13 cellular contexts compared by ENCODE assay signal in the genomic region with DNA sequence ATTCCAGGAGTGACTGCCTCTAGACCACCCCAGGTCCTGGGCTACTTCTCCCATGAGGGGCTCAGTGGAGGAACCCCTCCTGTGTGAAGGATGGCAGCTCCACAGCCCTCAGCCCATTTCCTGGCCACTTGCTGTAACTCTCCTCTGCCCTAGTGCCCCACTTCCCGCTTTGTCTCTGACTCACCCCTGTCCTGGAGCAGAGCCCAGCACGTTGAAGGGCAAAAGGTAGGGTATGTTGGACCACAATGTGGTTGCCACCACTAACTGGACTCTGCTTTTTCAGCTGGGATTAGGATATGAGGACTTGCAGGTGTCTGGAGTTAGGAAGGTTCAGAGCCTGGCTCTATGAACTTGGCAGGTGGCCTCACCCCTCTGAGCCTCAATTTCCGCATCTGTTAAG. TPM values are rescaled to one million over a fixed set of nuclear protein-coding genes. Genes with fewer than 3 reads are reported as not detected.
DNase-seq lines count a peak whose midpoint lies in the region; ATAC-seq and TF ChIP-seq lines count a peak whose summit lies in the region.
"Had no signal": no experiment of that assay in that cellular context is flagged by ENCODE, and none has a peak within 500 bp of the region (broad histone marks: within the 10 kb centered on the region; RNA-seq: fewer than 3 reads in every experiment).

No MANE protein-coding gene starts in this region.

- H3K4me3 ChIP-seq in Karpas-422 (ENCODE audit: low read length) (no peak overlapping the region), right lobe of liver (no peak overlapping the region), right atrium auricular region (no peak overlapping the region)
- H3K4me3 ChIP-seq: tibial artery had no signal

- no peaks in the 10 kb centered on the region for H3K9me3 ChIP-seq in Karpas-422 (ENCODE audit: low read length)
- H3K9me3 ChIP-seq in right lobe of liver = no peaks in the 10 kb centered on the region
- no peaks in the 10 kb centered on the region for H3K9me3 ChIP-seq in right atrium auricular region
- H3K9me3 ChIP-seq: tibial artery had no signal

- H3K4me2 ChIP-seq in Karpas-422 (ENCODE audit: low read depth, low read length, poor library complexity, severe bottlenecking) = no peak overlapping the region

- TF ChIP-seq CTCF in right lobe of liver (IDR thresholded peaks at IDR 0.05) (no peak), right atrium auricular region (IDR thresholded peaks at IDR 0.05) (no peak)

- no peak for TF ChIP-seq POLR2A in right lobe of liver (IDR thresholded peaks at IDR 0.05)

- peaks cover 23% of the 10 kb centered on the region for H3K4me1 Mint-ChIP-seq in activated T-helper 1 cell treated with anti-CD3 and anti-CD28 coated beads, Interleukin-12 subunit alpha, Interleukin-12 subunit beta, Interleukin-2, Interleukin-4 antibody, amounts not matched to agents 30 ng/mL and 10 ng/mL and 1 ng/mL, durations not matched to agents 14 hours and 24 hours and 36 hours (ENCODE audit: low read depth)

- H4K20me1 ChIP-seq in Karpas-422 (ENCODE audit: insufficient read depth, low read depth, low read length) = 0 out of 2 replicates have a peak, but pooled peaks cover 7% of the 10 kb centered on the region

- peaks cover 12% of the 10 kb centered on the region for H3K36me3 Mint-ChIP-seq in activated T-helper 1 cell treated with anti-CD3 and anti-CD28 coated beads, Interleukin-12 subunit alpha, Interleukin-12 subunit beta, Interleukin-2, Interleukin-4 antibody, amounts not matched to agents 30 ng/mL and 10 ng/mL and 1 ng/mL, durations not matched to agents 14 hours and 24 hours and 36 hours (ENCODE audit: low read depth)

- H3K4me1 ChIP-seq in Karpas-422 (ENCODE audit: low read length) (peaks cover 26% of the 10 kb centered on the region), right lobe of liver (no peaks in the 10 kb centered on the region), right atrium auricular region (peaks cover 0 to 15% of the 10 kb centered on the region in 2 donors)

- peaks cover 6% of the 10 kb centered on the region for H3K27me3 Mint-ChIP-seq in activated T-helper 1 cell treated with anti-CD3 and anti-CD28 coated beads, Interleukin-12 subunit alpha, Interleukin-12 subunit beta, Interleukin-2, Interleukin-4 antibody, amounts not matched to agents 30 ng/mL and 10 ng/mL and 1 ng/mL, durations not matched to agents 14 hours and 24 hours and 36 hours (ENCODE audit: insufficient read depth)

- DNase-seq in EH (ENCODE audit: low read depth) (peak; percentile 63), Karpas-422 (peak; percentile 7), right lobe of liver (peak in 2 of 3 donors; percentile 64 to 81), NOMO-1 treated with DMSO at 0.1 percent for 48 hours (lab: John Stamatoyannopoulos, UW; ENCODE audit: unreplicated experiment) (no peak), right atrium auricular region (ENCODE audit: low spot score) (no peak)
- DNase-seq in activated T-helper 1 cell treated with anti-CD3 and anti-CD28 coated beads, Interleukin-12 subunit alpha, Interleukin-12 subunit beta, Interleukin-2, Interleukin-4 antibody, amounts not matched to agents 30 ng/mL and 10 ng/mL and 1 ng/mL, durations not matched to agents 14 hours and 24 hours and 36 hours (ENCODE audit: low spot score) = no peak
- DNase-seq in activated T-cell treated with anti-CD3 and anti-CD28 coated beads, Interleukin-2, amount 50 U/mL, for 48 hours = no peak
- DNase-seq: DMS 273 treated with DMSO at 0.1 percent for 48 hours, MM.1S, NCI-H82, tibial artery had no signal

- no peak overlapping the region for H3K9ac ChIP-seq in Karpas-422 (ENCODE audit: low read length)

- peak; percentile 28 to 94 (median 69) for ATAC-seq in right lobe of liver
- ATAC-seq in GM21423 (IDR thresholded peaks at IDR 0.05; ENCODE audit: unreplicated experiment) = no peak

- intact Hi-C loops in activated T-helper 1 cell treated with anti-CD3 and anti-CD28 coated beads, Interleukin-12 subunit alpha, Interleukin-12 subunit beta, Interleukin-2, Interleukin-4 antibody, amounts not matched to agents 30 ng/mL and 10 ng/mL and 1 ng/mL, durations not matched to agents 14 hours and 24 hours and 36 hours (cut with micrococcal nuclease) = loop anchor here (5.0 to 10.0 kb wide), 4 partner anchors 53 to 545 kb away; a partner anchor contains a TSS
- intact Hi-C loops in right lobe of liver (cut with DNase I) = loop anchor here in 1 of 2 donors (10.0 kb wide), 1 partner anchor 125 kb away; no protein-coding TSS in a partner anchor

- H3K27ac ChIP-seq in Karpas-422 (ENCODE audit: low read length) (no peak overlapping the region), right lobe of liver (no peak overlapping the region), right atrium auricular region (no peak overlapping the region)
- H3K27ac ChIP-seq: tibial artery had no signal

- no peaks in the 10 kb centered on the region for H3K9me3 Mint-ChIP-seq in activated T-helper 1 cell treated with anti-CD3 and anti-CD28 coated beads, Interleukin-12 subunit alpha, Interleukin-12 subunit beta, Interleukin-2, Interleukin-4 antibody, amounts not matched to agents 30 ng/mL and 10 ng/mL and 1 ng/mL, durations not matched to agents 14 hours and 24 hours and 36 hours

- WGBS in right lobe of liver (ENCODE audit: insufficient coverage, low coverage, low lambda C conversion rate, missing lambda C conversion rate) = 58% methylated on average over 2 of the region's 3 CpGs

- no peak overlapping the region for H3K27ac Mint-ChIP-seq in activated T-helper 1 cell treated with anti-CD3 and anti-CD28 coated beads, Interleukin-12 subunit alpha, Interleukin-12 subunit beta, Interleukin-2, Interleukin-4 antibody, amounts not matched to agents 30 ng/mL and 10 ng/mL and 1 ng/mL, durations not matched to agents 14 hours and 24 hours and 36 hours
- H3K27ac Mint-ChIP-seq: activated naive CD8-positive, alpha-beta T cell had no signal

- H3K79me2 ChIP-seq in Karpas-422 (ENCODE audit: low read length) = peaks cover 53% of the 10 kb centered on the region

- H3K9me2 ChIP-seq in Karpas-422 (replicated peaks; ENCODE audit: insufficient read depth, low read length) = no peaks in the 10 kb centered on the region

- H3K36me3 ChIP-seq in Karpas-422 (ENCODE audit: insufficient read depth, low read length) (peaks cover 25% of the 10 kb centered on the region; the same call in 1 of the 2 replicates), right lobe of liver (no peaks in the 10 kb centered on the region), right atrium auricular region (no peaks in the 10 kb centered on the region)
- H3K36me3 ChIP-seq: tibial artery had no signal

- H3K27me3 ChIP-seq in Karpas-422 (ENCODE audit: low read length) (no peaks in the 10 kb centered on the region), right lobe of liver (no peaks in the 10 kb centered on the region), right atrium auricular region (peaks cover 9 to 13% of the 10 kb centered on the region in 2 donors)

- peak overlapping the region; percentile 45 for H3K4me3 Mint-ChIP-seq in activated T-helper 1 cell treated with anti-CD3 and anti-CD28 coated beads, Interleukin-12 subunit alpha, Interleukin-12 subunit beta, Interleukin-2, Interleukin-4 antibody, amounts not matched to agents 30 ng/mL and 10 ng/mL and 1 ng/mL, durations not matched to agents 14 hours and 24 hours and 36 hours
- H3K4me3 Mint-ChIP-seq: activated naive CD8-positive, alpha-beta T cell had no signal

- no peak overlapping the region for H2AFZ ChIP-seq in Karpas-422 (ENCODE audit: low read length)

RNA-seq across cellular contexts. Expression of a gene that starts 2.4 kb away (rescaled TPM):
- 18.2 and 30.8 TPM in 2 replicates for total RNA-seq in Karpas-422 (2014; rRNA removed; shearing (Covaris generic); ENCODE audit: low replicate concordance)
- 95.1 and 95.5 TPM in 2 replicates for total RNA-seq in activated T-helper 1 cell treated with anti-CD3 and anti-CD28 coated beads, Interleukin-12 subunit alpha, Interleukin-12 subunit beta, Interleukin-2, Interleukin-4 antibody, amounts not matched to agents 30 ng/mL and 10 ng/mL and 1 ng/mL, durations not matched to agents 14 hours and 24 hours and 36 hours
- total RNA-seq in right lobe of liver (1 to 10 TPM in 3 of 6 experiments, under 1 TPM in 2, not detected in 1; 0.44 to 3.5 (median 1.8) TPM), right atrium auricular region (not detected)

RNA-seq across cellular contexts. Expression of a gene that starts 57.5 kb away (rescaled TPM):
- not detected in 2 replicates for total RNA-seq in Karpas-422 (2014; rRNA removed; shearing (Covaris generic); ENCODE audit: low replicate concordance)
- 0.39 TPM in 1 of 2 replicates, not detected in the other for total RNA-seq in activated T-helper 1 cell treated with anti-CD3 and anti-CD28 coated beads, Interleukin-12 subunit alpha, Interleukin-12 subunit beta, Interleukin-2, Interleukin-4 antibody, amounts not matched to agents 30 ng/mL and 10 ng/mL and 1 ng/mL, durations not matched to agents 14 hours and 24 hours and 36 hours
- not detected for total RNA-seq in right lobe of liver
- total RNA-seq in right atrium auricular region = not detected

Comparison
In these comparisons a context has a peak if more than half of its experiments do, and no peak if none do; other contexts are left out.
1. DNase-seq: peak in EH (single experiment), Karpas-422 (single experiment) and right lobe of liver (2 of 3); none in activated T-helper 1 cell treated with anti-CD3 and anti-CD28 coated beads, Interleukin-12 subunit alpha, Interleukin-12 subunit beta, Interleukin-2, Interleukin-4 antibody, amounts not matched to agents 30 ng/mL and 10 ng/mL and 1 ng/mL, durations not matched to agents 14 hours and 24 hours and 36 hours (single experiment), NOMO-1 treated with DMSO at 0.1 percent for 48 hours (single experiment), right atrium auricular region (single experiment) and activated T-cell treated with anti-CD3 and anti-CD28 coated beads, Interleukin-2, amount 50 U/mL, for 48 hours (0 of 2).